8 cellular contexts compared by ENCODE assay signal in genomic region chr17:36602924-36603384, GRCh38. TPM values are rescaled to one million over a fixed set of nuclear protein-coding genes. Genes with fewer than 3 reads are reported as not detected.
DNase-seq lines count a peak whose midpoint lies in the region; ATAC-seq and TF ChIP-seq lines count a peak whose summit lies in the region.

No MANE protein-coding gene starts in this region.

- H3K9me3 Mint-ChIP-seq in neural progenitor cell = no peaks in the 10 kb centered on the region

- no peaks in the 10 kb centered on the region for H3K9me2 ChIP-seq in PC-9 (ENCODE audit: insufficient read depth)

- no peaks in the 10 kb centered on the region for H3K27me3 ChIP-seq in PC-9 (ENCODE audit: insufficient read depth, low read depth)
- H3K27me3 ChIP-seq in neural progenitor cell = peaks cover 8% of the 10 kb centered on the region

- DNase-seq in COR-L47 (lab: John Stamatoyannopoulos, UW) (peak; percentile 68), HuH-7.5 (ENCODE audit: low spot score) (peak; percentile 72), PC-9 (peak; percentile 49 to 53), activated T-helper 1 cell treated with Interleukin-2 at 50 U/mL for 16 hours (ENCODE audit: low read depth) (peak; percentile 22), fibroblast of pulmonary artery (ENCODE audit: low read depth) (peak; percentile 74), neural progenitor cell (ENCODE audit: low spot score) (peak; percentile 84), substantia nigra (lab: John Stamatoyannopoulos, UW) (peak in 29 of 49 donors; percentile 1 to 51 (median 23))

- H3K4me1 ChIP-seq in PC-9 (replicated peaks; ENCODE audit: insufficient read depth) (peaks cover 8% of the 10 kb centered on the region; the same call in 1 of the 2 replicates), neural progenitor cell (peaks cover 15% of the 10 kb centered on the region)

- CTCF ChIA-PET in PC-9 (lab: Charles Lee) = interaction anchor here (0.5 to 1.4 kb wide), 17 partner anchors 13 to 1802 kb away, joined by 3 to 16 read pairs (median 4); no protein-coding TSS in a partner anchor

- H2AFZ ChIP-seq in PC-9 = no peak overlapping the region
- no peak overlapping the region for H2AFZ ChIP-seq in neural progenitor cell (replicated peaks)

- intact Hi-C loops in PC-9 (cut with micrococcal nuclease; ENCODE audit: unreplicated experiment) = loop anchor here (5.0 kb wide), 2 partner anchors 754 to 969 kb away; no protein-coding TSS in a partner anchor

- peaks cover 14% of the 10 kb centered on the region; the same call in 1 of the 2 replicates for H4K20me1 ChIP-seq in PC-9 (ENCODE audit: insufficient read depth)
- peaks cover 15% of the 10 kb centered on the region for H4K20me1 ChIP-seq in neural progenitor cell (ENCODE audit: low read depth)

- BruUV-seq in PC-9 (replicated peaks; lab: Mats Ljungman, UMichigan) = TSS peak; percentile 22

- TF ChIP-seq CTCF in PC-9 (conservative IDR thresholded peaks at IDR 0.05) (peak; percentile 96), fibroblast of pulmonary artery (IDR thresholded peaks at IDR 0.05; ENCODE audit: low read length, missing control alignments) (peak; percentile 82), neural progenitor cell (IDR thresholded peaks at IDR 0.05) (peak; percentile 90)

- H3K4me2 ChIP-seq in PC-9 = peak overlapping the region; percentile 93
- peak overlapping the region; percentile 83 for H3K4me2 ChIP-seq in neural progenitor cell

- H3K9ac ChIP-seq in neural progenitor cell = no peak overlapping the region

- H3K9me3 ChIP-seq in PC-9 (ENCODE audit: insufficient read depth, low read depth) (no peaks in the 10 kb centered on the region), neural progenitor cell (ENCODE audit: low read depth) (no peaks in the 10 kb centered on the region)

- H3K27ac ChIP-seq in PC-9 = no peak overlapping the region
- H3K27ac ChIP-seq in neural progenitor cell = no peak overlapping the region
- no peak overlapping the region for H3K27ac ChIP-seq in substantia nigra (ENCODE audit: low read depth, low read length, poor library complexity, severe bottlenecking)

- H3F3A ChIP-seq in PC-9 (ENCODE audit: insufficient read depth, low read depth) (peaks cover 5% of the 10 kb centered on the region; the same call in 1 of the 2 replicates), neural progenitor cell (ENCODE audit: low read depth) (peaks cover 31% of the 10 kb centered on the region)

- H3K4me3 Mint-ChIP-seq in neural progenitor cell = peak overlapping the region; percentile 89

- H3K36me3 ChIP-seq in PC-9 (ENCODE audit: low read depth) (no peaks in the 10 kb centered on the region), neural progenitor cell (no peaks in the 10 kb centered on the region)

- POLR2A ChIA-PET in PC-9 (lab: Charles Lee; ENCODE audit: unreplicated experiment) = interaction anchor here (0.6 to 0.7 kb wide), 2 partner anchors 10 to 316 kb away, joined by 3 to 13 read pairs; no protein-coding TSS in a partner anchor

- H3K4me3 ChIP-seq in PC-9 (peak overlapping the region; percentile 77), fibroblast of pulmonary artery (replicated peaks; ENCODE audit: low read depth, low read length) (peak overlapping the region; percentile 95), neural progenitor cell (peak overlapping the region; percentile 70)

- H3K79me2 ChIP-seq in PC-9 (ENCODE audit: low read depth) (peaks cover 46% of the 10 kb centered on the region), neural progenitor cell (ENCODE audit: low read depth) (peaks cover 6% of the 10 kb centered on the region)

- H3K4me1 Mint-ChIP-seq in neural progenitor cell = peaks cover 23% of the 10 kb centered on the region

- peaks cover 5% of the 10 kb centered on the region for H3K27me3 Mint-ChIP-seq in neural progenitor cell (ENCODE audit: insufficient read depth, low read depth)

- ATAC-seq in HG02678 (IDR thresholded peaks at IDR 0.05; ENCODE audit: unreplicated experiment) = no peak

- no peaks in the 10 kb centered on the region for H3K36me3 Mint-ChIP-seq in neural progenitor cell

- H3K27ac Mint-ChIP-seq in neural progenitor cell = no peak overlapping the region

RNA-seq across cellular contexts. Expression of gene MRM1, which starts 1.6 kb away (rescaled TPM):
- total RNA-seq in PC-9 (2021) (9.6 and 10.9 TPM in 2 replicates), neural progenitor cell (ENCODE audit: low replicate concordance) (0.65 and 4.1 TPM in 2 replicates)

RNA-seq across cellular contexts. Expression of gene DHRS11, which starts 11.3 kb away (rescaled TPM):
- total RNA-seq in PC-9 (2021) (18.0 and 24.2 TPM in 2 replicates), neural progenitor cell (ENCODE audit: low replicate concordance) (14.4 and 27.3 TPM in 2 replicates)

RNA-seq across cellular contexts. Expression of gene GGNBP2, which starts 58.2 kb away (rescaled TPM):
- 51.4 and 59.6 TPM in 2 replicates for total RNA-seq in PC-9 (2021)
- total RNA-seq in neural progenitor cell (ENCODE audit: low replicate concordance) = 44.4 and 79.5 TPM in 2 replicates

Comparison
In these comparisons a context has a peak if more than half of its experiments do, and no peak if none do; other contexts are left out.
1. DNase-seq: peak in every context shown above with its lines; median percentile 84 in neural progenitor cell; 74 in fibroblast of pulmonary artery; 72 in HuH-7.5; 68 in COR-L47; 51 in PC-9; 23 in substantia nigra; 22 in activated T-helper 1 cell treated with Interleukin-2 at 50 U/mL for 16 hours.